ENCODE assay signal across 8 cellular contexts in genomic region chr12:111444314-111444705, GRCh38. TPM values are rescaled to one million over a fixed set of nuclear protein-coding genes. Genes with fewer than 3 reads are reported as not detected.
DNase-seq lines count a peak whose midpoint lies in the region; ATAC-seq and TF ChIP-seq lines count a peak whose summit lies in the region.

No MANE protein-coding gene starts in this region.

- H3K4me3 Mint-ChIP-seq in activated naive CD8-positive, alpha-beta T cell treated with anti-CD3 and anti-CD28 coated beads, Interleukin-2, amount 10 ng/mL, durations not matched to agents 7 days and 5 days = peak overlapping the region; percentile 76

- no peak overlapping the region for H2AFZ ChIP-seq in ACC112 (ENCODE audit: low read length, unreplicated experiment)

- no peak overlapping the region for H3K9ac ChIP-seq in rectal smooth muscle tissue (ENCODE audit: low read length)

- TF ChIP-seq CTCF in omental fat pad (IDR thresholded peaks at IDR 0.05) = no peak

- no peaks in the 10 kb centered on the region for H3K27me3 Mint-ChIP-seq in activated naive CD8-positive, alpha-beta T cell treated with anti-CD3 and anti-CD28 coated beads, Interleukin-2, amount 10 ng/mL, durations not matched to agents 7 days and 5 days

- peaks cover 69% of the 10 kb centered on the region for H3K4me1 Mint-ChIP-seq in activated naive CD8-positive, alpha-beta T cell treated with anti-CD3 and anti-CD28 coated beads, Interleukin-2, amount 10 ng/mL, durations not matched to agents 7 days and 5 days

- H3K36me3 ChIP-seq in ACC112 (ENCODE audit: insufficient read depth, low read length) = peaks cover 9% of the 10 kb centered on the region; the same call in 1 of the 2 replicates
- H3K36me3 ChIP-seq in rectal smooth muscle tissue (ENCODE audit: control insufficient read depth, insufficient read depth, low read length) = peaks cover 24% of the 10 kb centered on the region

- no peaks in the 10 kb centered on the region for H3K9me3 Mint-ChIP-seq in activated naive CD8-positive, alpha-beta T cell treated with anti-CD3 and anti-CD28 coated beads, Interleukin-2, amount 10 ng/mL, durations not matched to agents 7 days and 5 days

- H3K36me3 Mint-ChIP-seq in activated naive CD8-positive, alpha-beta T cell treated with anti-CD3 and anti-CD28 coated beads, Interleukin-2, amount 10 ng/mL, durations not matched to agents 7 days and 5 days = peaks cover 18% of the 10 kb centered on the region

- POLR2A ChIA-PET in activated naive CD8-positive, alpha-beta T cell treated with anti-CD3 and anti-CD28 coated beads, Interleukin-2, amount 10 ng/mL, durations not matched to agents 7 days and 5 days (lab: Charles Lee) = interaction anchor here (0.7 to 4.6 kb wide), 10 partner anchors 10 to 242 kb away, joined by 3 to 89 read pairs (median 10); partner anchors contain the start of genes ACAD10, BRAP and SH2B3

- H3K27ac Mint-ChIP-seq in activated naive CD8-positive, alpha-beta T cell treated with anti-CD3 and anti-CD28 coated beads, Interleukin-2, amount 10 ng/mL, durations not matched to agents 7 days and 5 days = peak overlapping the region; percentile 91

- H3K27ac ChIP-seq in ACC112 (ENCODE audit: low read depth, low read length) = peak overlapping the region; percentile 62
- H3K27ac ChIP-seq in rectal smooth muscle tissue (ENCODE audit: low read depth, low read length) = peak overlapping the region; percentile 65

- ATAC-seq in GM19328 (IDR thresholded peaks at IDR 0.05; ENCODE audit: unreplicated experiment) (peak; percentile 34), HG03342 (IDR thresholded peaks at IDR 0.05; ENCODE audit: unreplicated experiment) (peak; percentile 26), omental fat pad (ENCODE audit: low FRiP score) (no peak)
- peak; percentile 11 for ATAC-seq in activated naive CD8-positive, alpha-beta T cell treated with anti-CD3 and anti-CD28 coated beads, Interleukin-2, amount 10 ng/mL, durations not matched to agents 7 days and 5 days (ENCODE audit: low read depth)

- H3K4me3 ChIP-seq in ACC112 (ENCODE audit: low read depth, low read length) (no peak overlapping the region), rectal smooth muscle tissue (ENCODE audit: low read length) (no peak overlapping the region)

- no peak for DNase-seq in activated naive CD8-positive, alpha-beta T cell treated with anti-CD3 and anti-CD28 coated beads, Interleukin-2, amount 10 ng/mL, durations not matched to agents 7 days and 5 days
- DNase-seq in omental fat pad (ENCODE audit: low spot score) = no peak
- no peak for DNase-seq in anterior cingulate cortex (lab: John Stamatoyannopoulos, UW)
- no peak for DNase-seq in D341Med (ENCODE audit: low spot score)

- H3K27me3 ChIP-seq in ACC112 (ENCODE audit: insufficient read depth, low read length) (no peaks in the 10 kb centered on the region), rectal smooth muscle tissue (ENCODE audit: control insufficient read depth, insufficient read depth, low read length) (no peaks in the 10 kb centered on the region)

- H3K4me1 ChIP-seq in ACC112 (ENCODE audit: control insufficient read depth, insufficient read depth, low read length, unreplicated experiment) (peaks cover 72% of the 10 kb centered on the region), rectal smooth muscle tissue (ENCODE audit: control insufficient read depth, insufficient read depth, low read length) (peaks cover 21% of the 10 kb centered on the region)

- H3K79me2 ChIP-seq in ACC112 (ENCODE audit: control insufficient read depth, insufficient read depth, low read length, unreplicated experiment) = peaks cover 68% of the 10 kb centered on the region

RNA-seq across cellular contexts. Expression of gene SH2B3, which starts 38.6 kb away (rescaled TPM):
- 10 to 100 TPM; 40.7 to 44.5 TPM for total RNA-seq in activated naive CD8-positive, alpha-beta T cell treated with anti-CD3 and anti-CD28 coated beads, Interleukin-2, amount 10 ng/mL, durations not matched to agents 7 days and 5 days
- total RNA-seq in omental fat pad = 10 to 100 TPM; 30.4 to 64.6 (median 48.3) TPM
